2 cellular contexts compared by ENCODE assay signal in the genomic region with DNA sequence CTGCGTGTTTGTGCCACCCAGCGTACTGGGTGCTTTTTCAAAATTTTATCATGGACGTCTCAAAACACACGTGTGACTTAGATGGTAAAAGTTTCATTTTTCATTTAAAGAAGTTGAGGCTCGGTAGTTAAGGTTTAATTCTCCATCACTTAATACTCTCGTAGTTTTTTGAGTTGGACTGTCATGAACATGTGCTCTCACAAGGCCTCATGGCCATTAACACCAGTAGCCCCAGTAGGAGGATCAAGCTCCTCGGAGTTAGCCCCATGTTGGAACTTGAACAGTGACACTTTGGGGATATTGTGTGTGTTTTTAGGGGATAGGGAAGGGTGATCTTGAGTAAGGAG.
TF ChIP-seq lines count a peak whose summit lies in the region.

No MANE protein-coding gene starts in this region.

TF ChIP-seq in SK-N-SH, 30 proteins besides CTCF, POLR2A, EP300 and RAD21 (continued from another document):
- TF ChIP-seq, protein P1, sequence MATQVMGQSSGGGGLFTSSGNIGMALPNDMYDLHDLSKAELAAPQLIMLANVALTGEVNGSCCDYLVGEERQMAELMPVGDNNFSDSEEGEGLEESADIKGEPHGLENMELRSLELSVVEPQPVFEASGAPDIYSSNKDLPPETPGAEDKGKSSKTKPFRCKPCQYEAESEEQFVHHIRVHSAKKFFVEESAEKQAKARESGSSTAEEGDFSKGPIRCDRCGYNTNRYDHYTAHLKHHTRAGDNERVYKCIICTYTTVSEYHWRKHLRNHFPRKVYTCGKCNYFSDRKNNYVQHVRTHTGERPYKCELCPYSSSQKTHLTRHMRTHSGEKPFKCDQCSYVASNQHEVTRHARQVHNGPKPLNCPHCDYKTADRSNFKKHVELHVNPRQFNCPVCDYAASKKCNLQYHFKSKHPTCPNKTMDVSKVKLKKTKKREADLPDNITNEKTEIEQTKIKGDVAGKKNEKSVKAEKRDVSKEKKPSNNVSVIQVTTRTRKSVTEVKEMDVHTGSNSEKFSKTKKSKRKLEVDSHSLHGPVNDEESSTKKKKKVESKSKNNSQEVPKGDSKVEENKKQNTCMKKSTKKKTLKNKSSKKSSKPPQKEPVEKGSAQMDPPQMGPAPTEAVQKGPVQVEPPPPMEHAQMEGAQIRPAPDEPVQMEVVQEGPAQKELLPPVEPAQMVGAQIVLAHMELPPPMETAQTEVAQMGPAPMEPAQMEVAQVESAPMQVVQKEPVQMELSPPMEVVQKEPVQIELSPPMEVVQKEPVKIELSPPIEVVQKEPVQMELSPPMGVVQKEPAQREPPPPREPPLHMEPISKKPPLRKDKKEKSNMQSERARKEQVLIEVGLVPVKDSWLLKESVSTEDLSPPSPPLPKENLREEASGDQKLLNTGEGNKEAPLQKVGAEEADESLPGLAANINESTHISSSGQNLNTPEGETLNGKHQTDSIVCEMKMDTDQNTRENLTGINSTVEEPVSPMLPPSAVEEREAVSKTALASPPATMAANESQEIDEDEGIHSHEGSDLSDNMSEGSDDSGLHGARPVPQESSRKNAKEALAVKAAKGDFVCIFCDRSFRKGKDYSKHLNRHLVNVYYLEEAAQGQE (IDR thresholded peaks at IDR 0.05; ENCODE audit: low read depth, low read length) = no peak

TF ChIP-seq in SK-N-SH treated with all-trans-retinoic acid at 6 μM for 48 hours, 23 proteins besides CTCF, POLR2A, EP300 and RAD21 (continued from another document):
- TF ChIP-seq, protein P2, sequence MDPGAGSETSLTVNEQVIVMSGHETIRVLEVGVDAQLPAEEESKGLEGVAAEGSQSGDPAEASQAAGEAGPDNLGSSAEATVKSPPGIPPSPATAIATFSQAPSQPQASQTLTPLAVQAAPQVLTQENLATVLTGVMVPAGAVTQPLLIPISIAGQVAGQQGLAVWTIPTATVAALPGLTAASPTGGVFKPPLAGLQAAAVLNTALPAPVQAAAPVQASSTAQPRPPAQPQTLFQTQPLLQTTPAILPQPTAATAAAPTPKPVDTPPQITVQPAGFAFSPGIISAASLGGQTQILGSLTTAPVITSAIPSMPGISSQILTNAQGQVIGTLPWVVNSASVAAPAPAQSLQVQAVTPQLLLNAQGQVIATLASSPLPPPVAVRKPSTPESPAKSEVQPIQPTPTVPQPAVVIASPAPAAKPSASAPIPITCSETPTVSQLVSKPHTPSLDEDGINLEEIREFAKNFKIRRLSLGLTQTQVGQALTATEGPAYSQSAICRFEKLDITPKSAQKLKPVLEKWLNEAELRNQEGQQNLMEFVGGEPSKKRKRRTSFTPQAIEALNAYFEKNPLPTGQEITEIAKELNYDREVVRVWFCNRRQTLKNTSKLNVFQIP (CRISPR knock-in tag; IDR thresholded peaks at IDR 0.05; ENCODE audit: borderline replicate concordance, low read depth) = no peak
- no peak for TF ChIP-seq PPARA (CRISPR knock-in tag; IDR thresholded peaks at IDR 0.05; ENCODE audit: borderline replicate concordance)
